Comparison of ENCODE assay signal across 8 cellular contexts in genomic region chr12:14995583-14996425, GRCh38. TPM values are rescaled to one million over a fixed set of nuclear protein-coding genes. Genes with fewer than 3 reads are reported as not detected.
DNase-seq lines count a peak whose midpoint lies in the region; ATAC-seq, FAIRE-seq and TF ChIP-seq lines count a peak whose summit lies in the region.

No MANE protein-coding gene starts in this region.

- no peak for DNase-seq in natural killer cell
- DNase-seq in natural killer cell treated with Interleukin-12 subunit alpha and Interleukin-12 subunit beta and Interleukin-15 and Interleukin-18, amount 100 ng/mL, for 72 hours (ENCODE audit: low spot score): no peak
- DNase-seq in NCI-H1417 treated with DMSO at 0.1 percent for 48 hours (lab: John Stamatoyannopoulos, UW): peak; percentile 70
- peak; percentile 17 to 40 for DNase-seq in foreskin keratinocyte
- DNase-seq in retinal pigment epithelial cell (ENCODE audit: low read depth): peak; percentile 34
- no peak for DNase-seq in nucleus accumbens (lab: John Stamatoyannopoulos, UW)
- DNase-seq in middle frontal gyrus (ENCODE audit: extremely low spot score, low spot score): no peak

- no peak overlapping the region for H3K4me3 Mint-ChIP-seq in natural killer cell
- H3K4me3 Mint-ChIP-seq in natural killer cell treated with Interleukin-12 subunit alpha and Interleukin-12 subunit beta and Interleukin-15 and Interleukin-18, amount 100 ng/mL, for 72 hours: no peak overlapping the region

- H3K27ac Mint-ChIP-seq in natural killer cell: no peak overlapping the region
- no peak overlapping the region for H3K27ac Mint-ChIP-seq in natural killer cell treated with Interleukin-12 subunit alpha and Interleukin-12 subunit beta and Interleukin-15 and Interleukin-18, amount 100 ng/mL, for 72 hours

- no peak overlapping the region for H3K4me3 ChIP-seq in retinal pigment epithelial cell (ENCODE audit: low read length)

- H3K27me3 ChIP-seq in foreskin keratinocyte: no peaks in the 10 kb centered on the region

- H3K27ac ChIP-seq in foreskin keratinocyte: no peak overlapping the region

- ATAC-seq in natural killer cell: peak; percentile 69 to 78 (median 76)
- ATAC-seq in natural killer cell treated with Interleukin-12 subunit alpha and Interleukin-12 subunit beta and Interleukin-15 and Interleukin-18, amount 100 ng/mL, for 72 hours: no peak
- peak; percentile 20 for ATAC-seq in foreskin keratinocyte

- H3K36me3 Mint-ChIP-seq in natural killer cell: no peaks in the 10 kb centered on the region
- no peaks in the 10 kb centered on the region for H3K36me3 Mint-ChIP-seq in natural killer cell treated with Interleukin-12 subunit alpha and Interleukin-12 subunit beta and Interleukin-15 and Interleukin-18, amount 100 ng/mL, for 72 hours

- peak; percentile 84 for TF ChIP-seq CTCF in natural killer cell (IDR thresholded peaks at IDR 0.05)
- TF ChIP-seq CTCF in foreskin keratinocyte (conservative IDR thresholded peaks at IDR 0.05): peak; percentile 72
- peak; percentile 51 for TF ChIP-seq CTCF in retinal pigment epithelial cell (conservative IDR thresholded peaks at IDR 0.05; ENCODE audit: low read depth, low read length)

- intact Hi-C loops in natural killer cell (cut with micrococcal nuclease): loop anchor here (1.0 to 2.0 kb wide), 3 partner anchors 59 to 365 kb away; no protein-coding TSS in a partner anchor

- FAIRE-seq in TTC549 (lab: Jason Lieb, UNC): peak; percentile 89

- no peaks in the 10 kb centered on the region for H3K4me1 Mint-ChIP-seq in natural killer cell
- H3K4me1 Mint-ChIP-seq in natural killer cell treated with Interleukin-12 subunit alpha and Interleukin-12 subunit beta and Interleukin-15 and Interleukin-18, amount 100 ng/mL, for 72 hours (ENCODE audit: low read depth in 2 of 2): peaks cover 4 to 6% of the 10 kb centered on the region in 2 donors

- peaks cover 12 to 34% of the 10 kb centered on the region in 2 donors for H3K27me3 Mint-ChIP-seq in natural killer cell (ENCODE audit: low read depth in 2 of 2)
- H3K27me3 Mint-ChIP-seq in natural killer cell treated with Interleukin-12 subunit alpha and Interleukin-12 subunit beta and Interleukin-15 and Interleukin-18, amount 100 ng/mL, for 72 hours: peaks cover 19 to 21% of the 10 kb centered on the region in 2 donors

- no peaks in the 10 kb centered on the region for H3K4me1 ChIP-seq in foreskin keratinocyte

- no peaks in the 10 kb centered on the region for H3K9me3 Mint-ChIP-seq in natural killer cell
- H3K9me3 Mint-ChIP-seq in natural killer cell treated with Interleukin-12 subunit alpha and Interleukin-12 subunit beta and Interleukin-15 and Interleukin-18, amount 100 ng/mL, for 72 hours: peaks cover 3% of the 10 kb centered on the region

RNA-seq across cellular contexts. Expression of gene PDE6H, which starts 23.0 kb away (rescaled TPM):
- total RNA-seq in natural killer cell (not detected), foreskin keratinocyte (not detected in 2 replicates)
- total RNA-seq in natural killer cell treated with Interleukin-12 subunit alpha and Interleukin-12 subunit beta and Interleukin-15 and Interleukin-18, amount 100 ng/mL, for 72 hours: not detected
- polyA plus RNA-seq in foreskin keratinocyte: not detected in 2 replicates

RNA-seq across cellular contexts. Expression of gene ARHGDIB, which starts 34.4 kb away (rescaled TPM):
- total RNA-seq in natural killer cell (100 to 1,000 TPM; 838 to 962 (median 929) TPM), foreskin keratinocyte (80.7 and 136 TPM in 2 replicates)
- 100 to 1,000 TPM; 412 to 543 TPM for total RNA-seq in natural killer cell treated with Interleukin-12 subunit alpha and Interleukin-12 subunit beta and Interleukin-15 and Interleukin-18, amount 100 ng/mL, for 72 hours
- polyA plus RNA-seq in foreskin keratinocyte: 96.0 and 169 TPM in 2 replicates

RNA-seq across cellular contexts. Expression of gene ERP27, which starts 57.5 kb away (rescaled TPM):
- total RNA-seq in natural killer cell (10 to 100 TPM in 2 of 3 donors, 1 to 10 TPM in 1; 9.8 to 15.2 (median 12.3) TPM), foreskin keratinocyte (0.07 TPM in 2 replicates)
- 1 to 10 TPM; 3.2 to 3.7 TPM for total RNA-seq in natural killer cell treated with Interleukin-12 subunit alpha and Interleukin-12 subunit beta and Interleukin-15 and Interleukin-18, amount 100 ng/mL, for 72 hours
- 0.06 and 0.08 TPM in 2 replicates for polyA plus RNA-seq in foreskin keratinocyte

Comparison
In these comparisons a context has a peak if more than half of its experiments do, and no peak if none do; other contexts are left out.
1. ATAC-seq: peak in natural killer cell (3 of 3) and foreskin keratinocyte (single experiment); none in natural killer cell treated with Interleukin-12 subunit alpha and Interleukin-12 subunit beta and Interleukin-15 and Interleukin-18, amount 100 ng/mL, for 72 hours (0 of 2).
2. DNase-seq: peak in NCI-H1417 treated with DMSO at 0.1 percent for 48 hours (single experiment), foreskin keratinocyte (2 of 2) and retinal pigment epithelial cell (single experiment); none in natural killer cell (single experiment), natural killer cell treated with Interleukin-12 subunit alpha and Interleukin-12 subunit beta and Interleukin-15 and Interleukin-18, amount 100 ng/mL, for 72 hours (single experiment), nucleus accumbens (0 of 56) and middle frontal gyrus (single experiment).
3. Peak in every context shown above with its lines, with median percentiles within 50 percentile points of each other: CTCF ChIP-seq.